16 cellular contexts compared by ENCODE assay signal in genomic region chr2:57397550-57398360, GRCh38.
DNase-seq lines count a peak whose midpoint lies in the region; ATAC-seq and TF ChIP-seq lines count a peak whose summit lies in the region.
"Had no signal": no experiment of that assay in that cellular context is flagged by ENCODE, and none has a peak within 500 bp of the region (broad histone marks: within the 10 kb centered on the region; RNA-seq: fewer than 3 reads in every experiment).

No MANE protein-coding gene starts in this region.

- H3K4me3 ChIP-seq in heart right ventricle (no peak overlapping the region), neuronal stem cell (ENCODE audit: low read length in 2 of 2) (peak overlapping the region in 1 of 2 donors; percentile 11)
- H3K4me3 ChIP-seq: BLaER1, GM23248 had no signal

- H4K8ac ChIP-seq in neuronal stem cell (ENCODE audit: low read depth, low read length), result no peak overlapping the region

- H3K27me3 ChIP-seq in heart right ventricle, result no peaks in the 10 kb centered on the region
- H3K27me3 ChIP-seq in neuronal stem cell (ENCODE audit: control insufficient read depth in 3 of 3, insufficient read depth in 3 of 3, low read depth in 1 of 3, low read length in 3 of 3), result no peaks in the 10 kb centered on the region
- H3K27me3 ChIP-seq: BLaER1 had no signal

- no peak overlapping the region for H2BK12ac ChIP-seq in neuronal stem cell (ENCODE audit: low read length)

- H3K36me3 Mint-ChIP-seq in type B pancreatic cell, result no peaks in the 10 kb centered on the region

- no peaks in the 10 kb centered on the region for H3K4me1 Mint-ChIP-seq in type B pancreatic cell (ENCODE audit: unreplicated experiment)
- H3K4me1 Mint-ChIP-seq: CD8-positive, alpha-beta memory T cell had no signal

- no peaks in the 10 kb centered on the region for H3K4me1 ChIP-seq in heart right ventricle
- H3K4me1 ChIP-seq in neuronal stem cell (ENCODE audit: control insufficient read depth in 2 of 2, insufficient read depth in 1 of 2, low read depth in 1 of 2, low read length in 2 of 2), result no peaks in the 10 kb centered on the region
- H3K4me1 ChIP-seq: BLaER1, Caco-2 had no signal

- TF ChIP-seq CTCF in heart right ventricle (IDR thresholded peaks at IDR 0.05), result no peak
- TF ChIP-seq CTCF in type B pancreatic cell (conservative IDR thresholded peaks at IDR 0.05), result no peak

- H3K9me3 Mint-ChIP-seq in type B pancreatic cell, result no peaks in the 10 kb centered on the region

- ATAC-seq in heart right ventricle, result no peak
- no peak for ATAC-seq in GM21529 (IDR thresholded peaks at IDR 0.05; ENCODE audit: unreplicated experiment)
- no peak for ATAC-seq in HG03565 (IDR thresholded peaks at IDR 0.05; ENCODE audit: unreplicated experiment)

- H3K9me3 ChIP-seq in heart right ventricle, result peaks cover 0 to 5% (median 0%) of the 10 kb centered on the region in 11 donors
- peaks cover 0 to 2% of the 10 kb centered on the region in 2 donors for H3K9me3 ChIP-seq in neuronal stem cell (replicated peaks in 1 of 2; ENCODE audit: control insufficient read depth in 2 of 2, insufficient read depth in 1 of 2, low read depth in 1 of 2, low read length in 2 of 2)
- H3K9me3 ChIP-seq: BLaER1, Caco-2 had no signal

- no peak overlapping the region for H3K27ac ChIP-seq in heart right ventricle
- no peak overlapping the region for H3K27ac ChIP-seq in neuronal stem cell (replicated peaks; ENCODE audit: low read length)
- H3K27ac ChIP-seq: BLaER1, GM23248 had no signal

- H2AFZ ChIP-seq in neuronal stem cell (ENCODE audit: low read length), result no peak overlapping the region
- H2AFZ ChIP-seq: GM23248 had no signal

- no peak overlapping the region for H3K9ac ChIP-seq in neuronal stem cell (ENCODE audit: low read depth, low read length, poor library complexity)
- H3K9ac ChIP-seq: BLaER1, GM23248 had no signal

- DNase-seq in cardiac septum (ENCODE audit: low spot score), result peak; percentile 57
- DNase-seq in heart right ventricle, result no peak
- DNase-seq in neuronal stem cell (ENCODE audit: low spot score), result no peak
- DNase-seq in type B pancreatic cell (ENCODE audit: extremely low spot score, unreplicated experiment), result peak; percentile 58
- no peak for DNase-seq in T1000 (lab: John Stamatoyannopoulos, UW)
- DNase-seq: 8988T; AML-193; Caco-2; CD8-positive, alpha-beta memory T cell; DMS53; GF-D8; GM23248; H7 had no signal

- WGBS in heart right ventricle, 2 donors, result 90 to 92% methylated on average over 20 of the region's 20 CpGs
- no CpG with 5 or more reads among the region's 20 CpGs for WGBS in neuronal stem cell (ENCODE audit: extremely low coverage in 2 of 2, insufficient read length in 2 of 2, insufficient replicate concordance in 1 of 2), 2 donors

- H3K18ac ChIP-seq in neuronal stem cell (ENCODE audit: low read length), result no peak overlapping the region

- H3K14ac ChIP-seq in neuronal stem cell (ENCODE audit: low read length), result no peak overlapping the region

- H3K27ac Mint-ChIP-seq in type B pancreatic cell, result no peak overlapping the region
- H3K27ac Mint-ChIP-seq: CD8-positive, alpha-beta memory T cell had no signal

- no peaks in the 10 kb centered on the region for H3K27me3 Mint-ChIP-seq in type B pancreatic cell
- H3K27me3 Mint-ChIP-seq: CD8-positive, alpha-beta memory T cell had no signal

- no peak overlapping the region for H3K23ac ChIP-seq in neuronal stem cell (ENCODE audit: low read depth, low read length, poor library complexity)

- peak overlapping the region; percentile 31 for H2AK5ac ChIP-seq in neuronal stem cell (ENCODE audit: low read depth, low read length)

- H3K79me1 ChIP-seq in neuronal stem cell (ENCODE audit: low read depth, low read length), result no peaks in the 10 kb centered on the region

- H3K36me3 ChIP-seq in heart right ventricle, result no peaks in the 10 kb centered on the region
- no peaks in the 10 kb centered on the region for H3K36me3 ChIP-seq in neuronal stem cell (replicated peaks in 1 of 2; ENCODE audit: control insufficient read depth in 2 of 2, insufficient read depth in 2 of 2, low read length in 2 of 2)
- H3K36me3 ChIP-seq: BLaER1 had no signal

- H4K91ac ChIP-seq in neuronal stem cell (ENCODE audit: low read depth, low read length, poor library complexity), result no peak overlapping the region

- H2BK120ac ChIP-seq in neuronal stem cell (ENCODE audit: low read depth, low read length), result no peak overlapping the region

- H3K4me3 Mint-ChIP-seq in type B pancreatic cell, result no peak overlapping the region
- H3K4me3 Mint-ChIP-seq: CD8-positive, alpha-beta memory T cell had no signal

- no peak overlapping the region for H3K4me2 ChIP-seq in neuronal stem cell (ENCODE audit: insufficient read depth, low read length, poor library complexity, severe bottlenecking)
- H3K4me2 ChIP-seq: BLaER1 had no signal

- no peak overlapping the region for H2BK5ac ChIP-seq in neuronal stem cell (ENCODE audit: low read length)

- no peak overlapping the region for H2BK15ac ChIP-seq in neuronal stem cell (ENCODE audit: low read length)

- intact Hi-C loops in cardiac septum (cut with DNase I), result no loop called here
- intact Hi-C loops in heart right ventricle (cut with DNase I), result no loop called here

- no peak overlapping the region for H3K4ac ChIP-seq in neuronal stem cell (ENCODE audit: low read length)

Comparison
In these comparisons a context has a peak if more than half of its experiments do, and no peak if none do; other contexts are left out.
1. DNase-seq: peak in cardiac septum (single experiment) and type B pancreatic cell (single experiment); none in heart right ventricle (0 of 2), neuronal stem cell (single experiment) and T1000 (single experiment).